In the genomic region with DNA sequence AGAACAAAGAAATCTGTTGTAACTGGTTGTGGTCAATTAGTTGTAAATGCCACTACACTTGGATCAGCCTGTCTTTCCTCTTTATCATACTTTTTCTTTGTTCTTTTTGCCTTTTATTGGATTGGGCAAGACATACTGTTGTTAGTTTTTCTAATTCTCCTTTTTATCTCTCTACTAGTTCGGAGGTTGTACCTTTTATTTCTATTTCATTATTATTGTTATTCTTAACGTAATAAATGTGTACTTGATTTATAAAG, we compare ENCODE assay signal across 14 cellular contexts. TPM values are rescaled to one million over a fixed set of nuclear protein-coding genes. Genes with fewer than 3 reads are reported as not detected.
DNase-seq lines count a peak whose midpoint lies in the region; ATAC-seq and TF ChIP-seq lines count a peak whose summit lies in the region.
"Had no signal": no experiment of that assay in that cellular context is flagged by ENCODE, and none has a peak within 500 bp of the region (broad histone marks: within the 10 kb centered on the region; RNA-seq: fewer than 3 reads in every experiment).

No MANE protein-coding gene starts in this region.

- H3K9me3 Mint-ChIP-seq in stimulated activated naive CD8-positive, alpha-beta T cell treated with anti-CD3 and anti-CD28 coated beads, Interleukin-15, Interleukin-2, amounts not matched to agents 100 ng/mL and 50 ng/mL, for 24 hours = peaks cover 10% of the 10 kb centered on the region

- H3K36me3 Mint-ChIP-seq in stimulated activated naive CD8-positive, alpha-beta T cell treated with anti-CD3 and anti-CD28 coated beads, Interleukin-15, Interleukin-2, amounts not matched to agents 100 ng/mL and 50 ng/mL, for 24 hours (ENCODE audit: low read depth) = peaks cover 4% of the 10 kb centered on the region

- H3K9me3 ChIP-seq in body of pancreas = no peaks in the 10 kb centered on the region
- H3K9me3 ChIP-seq: heart right ventricle had no signal

- H3K27me3 Mint-ChIP-seq in stimulated activated naive CD8-positive, alpha-beta T cell treated with anti-CD3 and anti-CD28 coated beads, Interleukin-15, Interleukin-2, amounts not matched to agents 100 ng/mL and 50 ng/mL, for 24 hours = no peaks in the 10 kb centered on the region
- H3K27me3 Mint-ChIP-seq: B cell had no signal

- no peak overlapping the region for H3K27ac ChIP-seq in body of pancreas
- H3K27ac ChIP-seq: heart right ventricle had no signal

- peaks cover 3% of the 10 kb centered on the region for H3K4me1 Mint-ChIP-seq in stimulated activated naive CD8-positive, alpha-beta T cell treated with anti-CD3 and anti-CD28 coated beads, Interleukin-15, Interleukin-2, amounts not matched to agents 100 ng/mL and 50 ng/mL, for 24 hours (ENCODE audit: low read depth)
- H3K4me1 Mint-ChIP-seq: B cell had no signal

- H3K4me3 Mint-ChIP-seq in stimulated activated naive CD8-positive, alpha-beta T cell treated with anti-CD3 and anti-CD28 coated beads, Interleukin-15, Interleukin-2, amounts not matched to agents 100 ng/mL and 50 ng/mL, for 24 hours = peak overlapping the region; percentile 62
- H3K4me3 Mint-ChIP-seq: B cell had no signal

- 70 to 76% methylated on average over 2 of the region's 2 CpGs for whole genome bisulfite sequencing in body of pancreas, 2 donors

- ATAC-seq in stimulated activated naive CD8-positive, alpha-beta T cell treated with anti-CD3 and anti-CD28 coated beads, Interleukin-15, Interleukin-2, amounts not matched to agents 100 U/mL and 50 U/mL, for 24 hours = no peak
- ATAC-seq in body of pancreas (no peak), GM19397 (IDR thresholded peaks at IDR 0.05; ENCODE audit: unreplicated experiment) (no peak)
- ATAC-seq: heart right ventricle had no signal

- no peak overlapping the region for H3K4me3 ChIP-seq in fibroblast of pulmonary artery (replicated peaks; ENCODE audit: low read depth, low read length)
- H3K4me3 ChIP-seq in body of pancreas = no peak overlapping the region
- H3K4me3 ChIP-seq: heart right ventricle, lung had no signal

- TF ChIP-seq POLR2A in body of pancreas (IDR thresholded peaks at IDR 0.05) = no peak

- no peaks in the 10 kb centered on the region for H3K36me3 ChIP-seq in body of pancreas (replicated peaks in 1 of 2; ENCODE audit: insufficient read depth in 1 of 2, low read depth in 2 of 2)
- H3K36me3 ChIP-seq: heart right ventricle had no signal

- H3K27me3 ChIP-seq in body of pancreas = no peaks in the 10 kb centered on the region
- H3K27me3 ChIP-seq: heart right ventricle had no signal

- TF ChIP-seq CTCF in fibroblast of pulmonary artery (IDR thresholded peaks at IDR 0.05; ENCODE audit: low read length, missing control alignments) (no peak), body of pancreas (IDR thresholded peaks at IDR 0.05) (no peak)

- peaks cover 3% of the 10 kb centered on the region for H3K4me1 ChIP-seq in body of pancreas

- intact Hi-C loops in body of pancreas (cut with DNase I) = no loop called here

- no peak for DNase-seq in stimulated activated naive CD8-positive, alpha-beta T cell treated with anti-CD3 and anti-CD28 coated beads, Interleukin-15, Interleukin-2, amounts not matched to agents 100 U/mL and 50 U/mL, for 24 hours
- DNase-seq in SW480 (ENCODE audit: low spot score) (peak; percentile 70), fibroblast of pulmonary artery (ENCODE audit: low read depth) (peak; percentile 47), NCI-H446 treated with DMSO at 0.1 percent for 48 hours (lab: John Stamatoyannopoulos, UW) (no peak), NCI-H226 (no peak), body of pancreas (no peak)
- DNase-seq: GDM1, heart right ventricle, Karpas-422, occipital lobe had no signal

- H3K27ac Mint-ChIP-seq in stimulated activated naive CD8-positive, alpha-beta T cell treated with anti-CD3 and anti-CD28 coated beads, Interleukin-15, Interleukin-2, amounts not matched to agents 100 ng/mL and 50 ng/mL, for 24 hours = no peak overlapping the region
- H3K27ac Mint-ChIP-seq: B cell had no signal

RNA-seq across cellular contexts. Expression of gene IVNS1ABP, which starts 59.2 kb away (rescaled TPM):
- 10 to 100 TPM; 33.6 to 43.8 TPM for total RNA-seq in body of pancreas

Comparison
In these comparisons a context has a peak if more than half of its experiments do, and no peak if none do; other contexts are left out.
1. DNase-seq: peak in SW480 (single experiment) and fibroblast of pulmonary artery (single experiment); none in stimulated activated naive CD8-positive, alpha-beta T cell treated with anti-CD3 and anti-CD28 coated beads, Interleukin-15, Interleukin-2, amounts not matched to agents 100 U/mL and 50 U/mL, for 24 hours (single experiment), NCI-H446 treated with DMSO at 0.1 percent for 48 hours (single experiment), NCI-H226 (single experiment) and body of pancreas (0 of 4).